ENCODE assay signal across 1 cellular context in genomic region chr11:120236169-120237107, GRCh38.
A peak's percentile ranks its signal among the peaks of the same experiment; 100 is the strongest.
TF ChIP-seq lines count a peak whose summit lies in the region.

No MANE protein-coding gene starts in this region.

TF ChIP-seq in WTC11, 78 proteins besides CTCF, POLR2A, EP300 and RAD21 (continued from another document and continues in another):
- TF ChIP-seq, protein P1, sequence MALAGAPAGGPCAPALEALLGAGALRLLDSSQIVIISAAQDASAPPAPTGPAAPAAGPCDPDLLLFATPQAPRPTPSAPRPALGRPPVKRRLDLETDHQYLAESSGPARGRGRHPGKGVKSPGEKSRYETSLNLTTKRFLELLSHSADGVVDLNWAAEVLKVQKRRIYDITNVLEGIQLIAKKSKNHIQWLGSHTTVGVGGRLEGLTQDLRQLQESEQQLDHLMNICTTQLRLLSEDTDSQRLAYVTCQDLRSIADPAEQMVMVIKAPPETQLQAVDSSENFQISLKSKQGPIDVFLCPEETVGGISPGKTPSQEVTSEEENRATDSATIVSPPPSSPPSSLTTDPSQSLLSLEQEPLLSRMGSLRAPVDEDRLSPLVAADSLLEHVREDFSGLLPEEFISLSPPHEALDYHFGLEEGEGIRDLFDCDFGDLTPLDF (CRISPR knock-in tag; IDR thresholded peaks at IDR 0.05): no peak
- no peak for TF ChIP-seq NFE2L1 (CRISPR knock-in tag; IDR thresholded peaks at IDR 0.05)
- TF ChIP-seq, protein P2, sequence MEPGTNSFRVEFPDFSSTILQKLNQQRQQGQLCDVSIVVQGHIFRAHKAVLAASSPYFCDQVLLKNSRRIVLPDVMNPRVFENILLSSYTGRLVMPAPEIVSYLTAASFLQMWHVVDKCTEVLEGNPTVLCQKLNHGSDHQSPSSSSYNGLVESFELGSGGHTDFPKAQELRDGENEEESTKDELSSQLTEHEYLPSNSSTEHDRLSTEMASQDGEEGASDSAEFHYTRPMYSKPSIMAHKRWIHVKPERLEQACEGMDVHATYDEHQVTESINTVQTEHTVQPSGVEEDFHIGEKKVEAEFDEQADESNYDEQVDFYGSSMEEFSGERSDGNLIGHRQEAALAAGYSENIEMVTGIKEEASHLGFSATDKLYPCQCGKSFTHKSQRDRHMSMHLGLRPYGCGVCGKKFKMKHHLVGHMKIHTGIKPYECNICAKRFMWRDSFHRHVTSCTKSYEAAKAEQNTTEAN (CRISPR knock-in tag; IDR thresholded peaks at IDR 0.05): peak; percentile 16; the same call in 1 of the 2 replicates
- TF ChIP-seq RORB (CRISPR knock-in tag; IDR thresholded peaks at IDR 0.05): no peak
- TF ChIP-seq, protein P3, sequence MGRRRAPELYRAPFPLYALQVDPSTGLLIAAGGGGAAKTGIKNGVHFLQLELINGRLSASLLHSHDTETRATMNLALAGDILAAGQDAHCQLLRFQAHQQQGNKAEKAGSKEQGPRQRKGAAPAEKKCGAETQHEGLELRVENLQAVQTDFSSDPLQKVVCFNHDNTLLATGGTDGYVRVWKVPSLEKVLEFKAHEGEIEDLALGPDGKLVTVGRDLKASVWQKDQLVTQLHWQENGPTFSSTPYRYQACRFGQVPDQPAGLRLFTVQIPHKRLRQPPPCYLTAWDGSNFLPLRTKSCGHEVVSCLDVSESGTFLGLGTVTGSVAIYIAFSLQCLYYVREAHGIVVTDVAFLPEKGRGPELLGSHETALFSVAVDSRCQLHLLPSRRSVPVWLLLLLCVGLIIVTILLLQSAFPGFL (CRISPR knock-in tag; IDR thresholded peaks at IDR 0.05; ENCODE audit: borderline replicate concordance): peak; percentile 42; the same call in 1 of the 2 replicates
- no peak for TF ChIP-seq ETV6 (CRISPR knock-in tag; IDR thresholded peaks at IDR 0.05)
- no peak for TF ChIP-seq FOXP4 (CRISPR knock-in tag; IDR thresholded peaks at IDR 0.05)
- TF ChIP-seq ERG (CRISPR knock-in tag; IDR thresholded peaks at IDR 0.05): peak; percentile 96
- TF ChIP-seq HMGA2 (CRISPR knock-in tag; IDR thresholded peaks at IDR 0.05): no peak
- TF ChIP-seq TEAD4 (CRISPR knock-in tag; IDR thresholded peaks at IDR 0.05): no peak
- TF ChIP-seq, protein P4, sequence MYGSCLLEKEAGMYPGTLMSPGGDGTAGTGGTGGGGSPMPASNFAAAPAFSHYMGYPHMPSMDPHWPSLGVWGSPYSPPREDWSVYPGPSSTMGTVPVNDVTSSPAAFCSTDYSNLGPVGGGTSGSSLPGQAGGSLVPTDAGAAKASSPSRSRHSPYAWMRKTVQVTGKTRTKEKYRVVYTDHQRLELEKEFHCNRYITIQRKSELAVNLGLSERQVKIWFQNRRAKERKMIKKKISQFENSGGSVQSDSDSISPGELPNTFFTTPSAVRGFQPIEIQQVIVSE (CRISPR knock-in tag; IDR thresholded peaks at IDR 0.05; ENCODE audit: borderline replicate concordance): no peak
- 0 out of 2 replicates have a peak, but pooled peaks have one; percentile 23 for TF ChIP-seq ESRRA (CRISPR knock-in tag; IDR thresholded peaks at IDR 0.05; ENCODE audit: borderline replicate concordance)
- no peak for TF ChIP-seq ZNF512 (CRISPR knock-in tag; IDR thresholded peaks at IDR 0.05; ENCODE audit: borderline replicate concordance)
- TF ChIP-seq, protein P5, sequence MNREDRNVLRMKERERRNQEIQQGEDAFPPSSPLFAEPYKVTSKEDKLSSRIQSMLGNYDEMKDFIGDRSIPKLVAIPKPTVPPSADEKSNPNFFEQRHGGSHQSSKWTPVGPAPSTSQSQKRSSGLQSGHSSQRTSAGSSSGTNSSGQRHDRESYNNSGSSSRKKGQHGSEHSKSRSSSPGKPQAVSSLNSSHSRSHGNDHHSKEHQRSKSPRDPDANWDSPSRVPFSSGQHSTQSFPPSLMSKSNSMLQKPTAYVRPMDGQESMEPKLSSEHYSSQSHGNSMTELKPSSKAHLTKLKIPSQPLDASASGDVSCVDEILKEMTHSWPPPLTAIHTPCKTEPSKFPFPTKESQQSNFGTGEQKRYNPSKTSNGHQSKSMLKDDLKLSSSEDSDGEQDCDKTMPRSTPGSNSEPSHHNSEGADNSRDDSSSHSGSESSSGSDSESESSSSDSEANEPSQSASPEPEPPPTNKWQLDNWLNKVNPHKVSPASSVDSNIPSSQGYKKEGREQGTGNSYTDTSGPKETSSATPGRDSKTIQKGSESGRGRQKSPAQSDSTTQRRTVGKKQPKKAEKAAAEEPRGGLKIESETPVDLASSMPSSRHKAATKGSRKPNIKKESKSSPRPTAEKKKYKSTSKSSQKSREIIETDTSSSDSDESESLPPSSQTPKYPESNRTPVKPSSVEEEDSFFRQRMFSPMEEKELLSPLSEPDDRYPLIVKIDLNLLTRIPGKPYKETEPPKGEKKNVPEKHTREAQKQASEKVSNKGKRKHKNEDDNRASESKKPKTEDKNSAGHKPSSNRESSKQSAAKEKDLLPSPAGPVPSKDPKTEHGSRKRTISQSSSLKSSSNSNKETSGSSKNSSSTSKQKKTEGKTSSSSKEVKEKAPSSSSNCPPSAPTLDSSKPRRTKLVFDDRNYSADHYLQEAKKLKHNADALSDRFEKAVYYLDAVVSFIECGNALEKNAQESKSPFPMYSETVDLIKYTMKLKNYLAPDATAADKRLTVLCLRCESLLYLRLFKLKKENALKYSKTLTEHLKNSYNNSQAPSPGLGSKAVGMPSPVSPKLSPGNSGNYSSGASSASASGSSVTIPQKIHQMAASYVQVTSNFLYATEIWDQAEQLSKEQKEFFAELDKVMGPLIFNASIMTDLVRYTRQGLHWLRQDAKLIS (CRISPR knock-in tag; IDR thresholded peaks at IDR 0.05; ENCODE audit: borderline replicate concordance): no peak
- TF ChIP-seq ELF4 (CRISPR knock-in tag; IDR thresholded peaks at IDR 0.05; ENCODE audit: low read depth): no peak
- TF ChIP-seq, protein P6, sequence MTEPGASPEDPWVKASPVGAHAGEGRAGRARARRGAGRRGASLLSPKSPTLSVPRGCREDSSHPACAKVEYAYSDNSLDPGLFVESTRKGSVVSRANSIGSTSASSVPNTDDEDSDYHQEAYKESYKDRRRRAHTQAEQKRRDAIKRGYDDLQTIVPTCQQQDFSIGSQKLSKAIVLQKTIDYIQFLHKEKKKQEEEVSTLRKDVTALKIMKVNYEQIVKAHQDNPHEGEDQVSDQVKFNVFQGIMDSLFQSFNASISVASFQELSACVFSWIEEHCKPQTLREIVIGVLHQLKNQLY (CRISPR knock-in tag; IDR thresholded peaks at IDR 0.05): 0 out of 2 replicates have a peak, but pooled peaks have one; percentile 81
- no peak for TF ChIP-seq TCF7 (CRISPR knock-in tag; IDR thresholded peaks at IDR 0.05; ENCODE audit: low read depth)
- 0 out of 2 replicates have a peak, but pooled peaks have one; percentile 37 for TF ChIP-seq TEAD1 (CRISPR knock-in tag; IDR thresholded peaks at IDR 0.05)
- TF ChIP-seq IRF2 (CRISPR knock-in tag; IDR thresholded peaks at IDR 0.05; ENCODE audit: borderline replicate concordance, low read depth): no peak
- no peak; the same call in 1 of the 2 replicates for TF ChIP-seq ZNF281 (CRISPR knock-in tag; IDR thresholded peaks at IDR 0.05)
- no peak for TF ChIP-seq MAX (CRISPR knock-in tag; IDR thresholded peaks at IDR 0.05)
- TF ChIP-seq, protein P7, sequence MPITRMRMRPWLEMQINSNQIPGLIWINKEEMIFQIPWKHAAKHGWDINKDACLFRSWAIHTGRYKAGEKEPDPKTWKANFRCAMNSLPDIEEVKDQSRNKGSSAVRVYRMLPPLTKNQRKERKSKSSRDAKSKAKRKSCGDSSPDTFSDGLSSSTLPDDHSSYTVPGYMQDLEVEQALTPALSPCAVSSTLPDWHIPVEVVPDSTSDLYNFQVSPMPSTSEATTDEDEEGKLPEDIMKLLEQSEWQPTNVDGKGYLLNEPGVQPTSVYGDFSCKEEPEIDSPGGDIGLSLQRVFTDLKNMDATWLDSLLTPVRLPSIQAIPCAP (CRISPR knock-in tag; IDR thresholded peaks at IDR 0.05): no peak
- TF ChIP-seq, protein P8, sequence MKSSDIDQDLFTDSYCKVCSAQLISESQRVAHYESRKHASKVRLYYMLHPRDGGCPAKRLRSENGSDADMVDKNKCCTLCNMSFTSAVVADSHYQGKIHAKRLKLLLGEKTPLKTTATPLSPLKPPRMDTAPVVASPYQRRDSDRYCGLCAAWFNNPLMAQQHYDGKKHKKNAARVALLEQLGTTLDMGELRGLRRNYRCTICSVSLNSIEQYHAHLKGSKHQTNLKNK (CRISPR knock-in tag; IDR thresholded peaks at IDR 0.05): no peak
- TF ChIP-seq CREB1 (CRISPR knock-in tag; IDR thresholded peaks at IDR 0.05): no peak
- 0 out of 2 replicates have a peak, but pooled peaks have one; percentile 71 for TF ChIP-seq CREM (CRISPR knock-in tag; IDR thresholded peaks at IDR 0.05)
- no peak for TF ChIP-seq MYBL2 (CRISPR knock-in tag; IDR thresholded peaks at IDR 0.05)
- TF ChIP-seq, protein P9, sequence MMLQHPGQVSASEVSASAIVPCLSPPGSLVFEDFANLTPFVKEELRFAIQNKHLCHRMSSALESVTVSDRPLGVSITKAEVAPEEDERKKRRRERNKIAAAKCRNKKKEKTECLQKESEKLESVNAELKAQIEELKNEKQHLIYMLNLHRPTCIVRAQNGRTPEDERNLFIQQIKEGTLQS (CRISPR knock-in tag; conservative IDR thresholded peaks at IDR 0.05): no peak
